In the genomic region with DNA sequence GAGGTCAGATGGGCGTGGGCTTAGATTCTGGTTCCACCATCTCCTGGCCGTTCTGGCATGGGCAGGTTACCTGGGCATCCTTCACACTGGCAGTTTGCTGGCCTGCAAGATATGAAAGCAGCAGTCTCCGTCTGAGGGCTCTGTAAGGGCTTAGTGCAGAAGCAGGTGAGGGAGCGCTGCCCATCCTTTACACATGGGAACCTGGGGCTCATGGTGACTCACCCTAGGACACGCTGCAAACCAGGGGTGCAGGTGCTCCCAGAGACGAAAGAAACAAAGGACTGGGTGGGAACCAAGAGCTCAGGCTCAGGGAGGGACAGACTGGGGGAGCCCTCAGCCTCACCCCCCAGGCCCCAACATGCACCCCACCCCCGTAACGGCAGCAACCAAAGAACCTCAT, we compare ENCODE assay signal across 27 cellular contexts.
"Had no signal": no experiment of that assay in that cellular context is flagged by ENCODE, and none has a peak within 500 bp of the region (broad histone marks: within the 10 kb centered on the region; RNA-seq: fewer than 3 reads in every experiment).

No MANE protein-coding gene starts in this region.

- ATAC-seq: activated CD4-positive, CD25-positive, alpha-beta regulatory T cell treated with anti-CD3 and anti-CD28 coated beads, Interleukin-2, amount 50 U/mL, for 24 hours; activated T-cell treated with anti-CD3 and anti-CD28 coated beads, Interleukin-2, amount 50 U/mL, for 4 hours; foreskin keratinocyte; gastrocnemius medialis; heart left ventricle; T-cell had no signal

- H3K27ac Mint-ChIP-seq: activated B cell treated with CpG ODN at 0.5 μM for 24 hours; activated CD4-positive, alpha-beta memory T cell treated with anti-CD3 and anti-CD28 coated beads for 36 hours; activated CD8-positive, alpha-beta T cell treated with anti-CD3 and anti-CD28 coated beads, Interleukin-2, amount 10 ng/mL, durations not matched to agents 7 days and 5 days; activated naive CD8-positive, alpha-beta T cell; activated T-helper 17 cell treated with anti-CD3 and anti-CD28 coated beads, Interleukin-2, amount 50 U/mL, for 72 hours; T-cell; T-helper 2 cell treated with Interferon-gamma antibody and Interleukin-4, amounts not matched to agents 5 μg/mL and 100 μg/mL, for 36 hours had no signal

- H3K4me3 ChIP-seq: gastrocnemius medialis, heart left ventricle had no signal

- H3K27me3 ChIP-seq: gastrocnemius medialis had no signal

- DNase-seq: activated B cell treated with CpG ODN at 0.5 μM for 24 hours; activated CD4-positive, alpha-beta memory T cell treated with anti-CD3 and anti-CD28 coated beads for 36 hours; activated CD4-positive, alpha-beta T cell treated with anti-CD3 and anti-CD28 coated beads for 48 hours; activated CD8-positive, alpha-beta T cell treated with anti-CD3 and anti-CD28 coated beads, Interleukin-2, amount 10 ng/mL, durations not matched to agents 7 days and 5 days; activated gamma-delta T cell; activated naive CD4-positive, alpha-beta T cell; activated naive CD4-positive, alpha-beta T cell treated with anti-CD3 and anti-CD28 coated beads, Interleukin-2, amount 50 U/mL, for 16 hours; activated T-cell treated with anti-CD3 and anti-CD28 coated beads, Interleukin-2, amount 50 U/mL, for 4 hours; amniotic stem cell; anterior cingulate cortex; brain microvascular endothelial cell; caudate nucleus; effector CD8-positive, alpha-beta T cell; foreskin keratinocyte; gastrocnemius medialis; glutamatergic neuron; heart left ventricle; SW 1271; T-cell; T1000; WERI-Rb-1 had no signal

- H3K36me3 ChIP-seq: brain microvascular endothelial cell, gastrocnemius medialis, heart left ventricle, WERI-Rb-1 had no signal

- H3K4me3 Mint-ChIP-seq: activated B cell treated with CpG ODN at 0.5 μM for 24 hours; activated CD4-positive, alpha-beta memory T cell treated with anti-CD3 and anti-CD28 coated beads for 36 hours; activated CD8-positive, alpha-beta T cell treated with anti-CD3 and anti-CD28 coated beads, Interleukin-2, amount 10 ng/mL, durations not matched to agents 7 days and 5 days; activated naive CD8-positive, alpha-beta T cell; activated T-cell treated with anti-CD3 and anti-CD28 coated beads, Interleukin-2, amount 50 U/mL, for 4 hours; activated T-helper 17 cell treated with anti-CD3 and anti-CD28 coated beads, Interleukin-2, amount 50 U/mL, for 72 hours; T-cell; T-helper 1 cell treated with Interleukin-12 subunit alpha and Interleukin-12 subunit beta and Interleukin-4 antibody, amounts not matched to agents 30 μg/mL and 1 μg/mL, for 36 hours; T-helper 2 cell treated with Interferon-gamma antibody and Interleukin-4, amounts not matched to agents 5 μg/mL and 100 μg/mL, for 36 hours had no signal

- H3K27ac ChIP-seq: brain microvascular endothelial cell, epithelial cell of prostate, foreskin keratinocyte, gastrocnemius medialis, heart left ventricle, WERI-Rb-1 had no signal

- H3K4me1 Mint-ChIP-seq: activated B cell treated with CpG ODN at 0.5 μM for 24 hours; activated T-helper 17 cell treated with anti-CD3 and anti-CD28 coated beads, Interleukin-2, amount 50 U/mL, for 72 hours; T-cell had no signal

- H3K4me1 ChIP-seq: foreskin keratinocyte had no signal

- H3K9me3 ChIP-seq: gastrocnemius medialis had no signal
